In the genomic region with DNA sequence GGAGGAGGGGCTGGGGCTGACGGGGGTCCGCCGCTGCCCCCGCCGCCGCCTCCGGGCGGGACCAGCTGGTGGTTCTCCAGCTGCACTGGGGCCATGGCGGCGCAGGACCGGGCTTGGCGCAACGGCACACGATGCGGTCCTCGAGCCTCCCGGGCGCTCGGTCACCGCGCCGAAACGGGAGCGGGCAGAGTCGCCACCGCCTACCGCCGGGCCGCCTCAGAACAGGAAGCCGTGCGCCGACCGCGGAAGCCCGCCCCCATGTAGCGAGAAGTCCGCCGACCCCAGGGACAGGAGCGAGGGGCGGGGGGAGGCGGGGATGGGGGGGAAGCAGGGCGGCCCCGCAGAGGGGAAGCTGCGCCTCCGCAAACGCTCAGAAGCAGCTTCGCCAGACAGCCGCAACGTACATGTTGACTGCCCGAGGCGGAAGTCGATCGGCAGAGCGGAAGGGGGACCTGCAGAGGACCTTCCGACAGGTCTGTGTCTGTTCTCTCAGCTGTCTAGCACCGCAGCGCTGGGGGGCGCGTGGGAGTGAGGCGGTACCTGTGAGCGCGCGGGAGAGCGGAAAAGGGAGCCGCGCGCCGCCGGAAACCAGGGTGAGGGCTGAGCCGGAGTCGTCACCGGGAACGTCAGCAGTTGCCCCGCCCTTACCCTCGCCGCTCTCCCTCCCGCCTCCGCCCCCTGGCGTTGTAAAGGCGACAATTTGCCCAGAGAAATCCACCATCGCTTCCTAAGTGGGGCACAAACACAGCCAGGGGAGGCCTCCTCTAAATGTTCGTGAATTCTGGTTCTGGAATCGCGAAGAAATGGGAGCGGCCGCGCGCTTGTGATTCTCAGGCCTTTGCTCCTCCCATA, we compare ENCODE assay signal across 8 cellular contexts. TPM values are rescaled to one million over a fixed set of nuclear protein-coding genes. Genes with fewer than 3 reads are reported as not detected.
DNase-seq lines count a peak whose midpoint lies in the region; ATAC-seq, FAIRE-seq and TF ChIP-seq lines count a peak whose summit lies in the region.

Gene MED14 (minus strand): TSS at position 225 of the 852 bp plus-strand sequence. CDS start 130 bp downstream, at position 95.

- H3K4me1 Mint-ChIP-seq in T-cell: peaks cover 53 to 69% (median 67%) of the 10 kb centered on the region in 3 donors

- H3K36me3 Mint-ChIP-seq in T-cell: no peaks in the 10 kb centered on the region

- H3K9me3 ChIP-seq in adrenal gland (replicated peaks in 1 of 3) (no peaks in the 10 kb centered on the region), heart left ventricle (no peaks in the 10 kb centered on the region), upper lobe of right lung (no peaks in the 10 kb centered on the region)

- peak; percentile 25 to 64 (median 54) for TF ChIP-seq CTCF in adrenal gland (IDR thresholded peaks at IDR 0.05)
- peak; percentile 35 to 61 (median 42) for TF ChIP-seq CTCF in heart left ventricle (IDR thresholded peaks at IDR 0.05)
- TF ChIP-seq CTCF in upper lobe of right lung (IDR thresholded peaks at IDR 0.05): peak; percentile 42

- H3K4me3 Mint-ChIP-seq in T-cell: peak within 1 kb of the TSS; percentile 89 to 94 (median 92)

- peaks cover 0 to 4% of the 10 kb centered on the region in 2 donors for H3K4me1 ChIP-seq in adrenal gland (replicated peaks in 1 of 2)
- H3K4me1 ChIP-seq in heart left ventricle: peaks cover 0 to 28% (median 7%) of the 10 kb centered on the region in 12 donors
- H3K4me1 ChIP-seq in upper lobe of right lung: no peaks in the 10 kb centered on the region

- 0 to 2% (median 1%) methylated on average over 4 to 87 of the region's 88 CpGs for WGBS in adrenal gland, 4 donors
- 0 to 1% (median 1%) methylated on average over 27 to 88 of the region's 88 CpGs for WGBS in heart left ventricle, 4 donors

- peak within 1 kb of the TSS; percentile 96 to 97 for H3K27ac Mint-ChIP-seq in T-cell

- H3K4me3 ChIP-seq in adrenal gland: peak within 1 kb of the TSS in 3 of 4 donors; percentile 4 to 99 (median 83)
- H3K4me3 ChIP-seq in heart left ventricle: peak within 1 kb of the TSS; percentile 40 to 97 (median 80)
- H3K4me3 ChIP-seq in upper lobe of right lung: peak within 1 kb of the TSS; percentile 60

- ATAC-seq in HG02852 (IDR thresholded peaks at IDR 0.05; ENCODE audit: unreplicated experiment) (peak; percentile 90), T-cell (replicated peaks in 1 of 4) (peak; percentile 90 to 92 (median 91)), heart left ventricle (peak; percentile 98 to 99 (median 98)), upper lobe of right lung (peak; percentile 98)

- H3K27me3 ChIP-seq in adrenal gland (peaks cover 6% of the 10 kb centered on the region), heart left ventricle (peaks cover 0 to 50% (median 0%) of the 10 kb centered on the region in 9 donors), upper lobe of right lung (no peaks in the 10 kb centered on the region)

- DNase-seq in GM12892 (ENCODE audit: insufficient read length) (peak; percentile 59), NCI-H1436 treated with DMSO at 0.1 percent for 48 hours (lab: John Stamatoyannopoulos, UW) (peak; percentile 8), T-cell (peak; percentile 83 to 98 (median 92)), adrenal gland (peak; percentile 83 to 91 (median 87)), heart left ventricle (peak; percentile 88 to 92 (median 89)), posterior vena cava (ENCODE audit: low spot score) (peak; percentile 96), upper lobe of right lung (peak; percentile 92)

- H3K36me3 ChIP-seq in adrenal gland (replicated peaks in 1 of 2) (no peaks in the 10 kb centered on the region), heart left ventricle (no peaks in the 10 kb centered on the region), upper lobe of right lung (no peaks in the 10 kb centered on the region)

- no peaks in the 10 kb centered on the region for H3K9me3 Mint-ChIP-seq in T-cell

- POLR2A ChIA-PET in T-cell (lab: Charles Lee): interaction anchor here (0.7 to 1.1 kb wide), 3 partner anchors 45 to 382 kb away, joined by 3 to 4 read pairs (median 3); no protein-coding TSS in a partner anchor

- no peaks in the 10 kb centered on the region for H3K27me3 Mint-ChIP-seq in T-cell

- TF ChIP-seq POLR2A in GM12892 (IDR thresholded peaks at IDR 0.05; ENCODE audit: low read depth, low read length): peak; percentile 87
- TF ChIP-seq POLR2A in adrenal gland (IDR thresholded peaks at IDR 0.05): peak; percentile 10 to 71
- peak in 1 of 2 donors; percentile 38 for TF ChIP-seq POLR2A in heart left ventricle (IDR thresholded peaks at IDR 0.05)

- peak within 1 kb of the TSS; percentile 81 to 97 (median 94) for H3K27ac ChIP-seq in adrenal gland
- peak within 1 kb of the TSS; percentile 91 to 100 (median 94) for H3K27ac ChIP-seq in heart left ventricle
- peak within 1 kb of the TSS; percentile 95 for H3K27ac ChIP-seq in upper lobe of right lung

- peak; percentile 100 for FAIRE-seq in GM12892 (lab: Jason Lieb, UNC)

- CTCF ChIA-PET in T-cell (lab: Charles Lee): interaction anchor here (0.5 to 2.7 kb wide), 9 partner anchors 10 to 647 kb away, joined by 3 to 17 read pairs (median 4); no protein-coding TSS in a partner anchor

- intact Hi-C loops in adrenal gland (cut with DNase I) (loop anchor here in 1 of 2 donors (10.0 kb wide), 1 partner anchor 59 kb away; no protein-coding TSS in a partner anchor), heart left ventricle (cut with DNase I) (loop anchor here in 4 of 10 donors (2.0 to 10.0 kb wide), 4 partner anchors 59 to 352 kb away; partner anchors contain the start of genes CXorf38 (in 1 of the 4) and USP9X (in 1 of the 4)), posterior vena cava (cut with DNase I) (no loop called here), upper lobe of right lung (cut with DNase I) (no loop called here)

RNA-seq across cellular contexts. Expression of gene MED14, which starts in this region (rescaled TPM):
- polyA plus RNA-seq in GM12892 (2012; ENCODE audit: missing spikeins): 29.4 TPM
- total RNA-seq in T-cell (10 to 100 TPM; 30.7 to 56.0 (median 43.2) TPM), adrenal gland (10 to 100 TPM; 14.6 to 56.3 (median 32.6) TPM), heart left ventricle (10 to 100 TPM; 17.5 to 40.9 (median 27.4) TPM), posterior vena cava (10 to 100 TPM; 31.1 to 36.8 TPM), upper lobe of right lung (35.2 TPM)
- polyA plus RNA-seq in adrenal gland (10 to 100 TPM; 10.4 to 27.1 (median 12.0) TPM), heart left ventricle (10 to 100 TPM in 1 of 2 donors, 1 to 10 TPM in 1; 9.8 to 12.0 TPM)

Comparison
In these comparisons a context has a peak if more than half of its experiments do, and no peak if none do; other contexts are left out.
1. Peak in every context shown above with its lines: DNase-seq, ATAC-seq, H3K4me3 ChIP-seq and H3K27ac ChIP-seq.
2. DNase-seq: peak in every context shown above with its lines; median percentile 96 in posterior vena cava; 92 in T-cell; 92 in upper lobe of right lung; 89 in heart left ventricle; 87 in adrenal gland; 59 in GM12892; 8 in NCI-H1436 treated with DMSO at 0.1 percent for 48 hours.